ENCODE assay signal across 20 cellular contexts in genomic region chr19:8511573-8512101, GRCh38. TPM values are rescaled to one million over a fixed set of nuclear protein-coding genes. Genes with fewer than 3 reads are reported as not detected.
DNase-seq lines count a peak whose midpoint lies in the region; TF ChIP-seq lines count a peak whose summit lies in the region.
"Had no signal": no experiment of that assay in that cellular context is flagged by ENCODE, and none has a peak within 500 bp of the region (broad histone marks: within the 10 kb centered on the region; RNA-seq: fewer than 3 reads in every experiment).

No MANE protein-coding gene starts in this region.

- no peak for DNase-seq in GM12864 (ENCODE audit: low read depth)
- no peak for DNase-seq in HFFc6
- DNase-seq in endothelial cell (ENCODE audit: low spot score), result no peak
- no peak for DNase-seq in neuronal stem cell (ENCODE audit: low spot score)
- DNase-seq in NCI-H82 treated with DMSO at 0.1 percent for 48 hours (lab: John Stamatoyannopoulos, UW; ENCODE audit: unreplicated experiment), result no peak
- no peak for DNase-seq in GM19238 (ENCODE audit: insufficient read length, low spot score)
- DNase-seq in substantia nigra (lab: John Stamatoyannopoulos, UW), result no peak
- no peak for DNase-seq in stimulated activated CD4-positive, alpha-beta T cell treated with anti-CD3 and anti-CD28 coated beads, Interleukin-12 subunit alpha, Interleukin-12 subunit beta, amount 100 ng/mL, for 4 hours
- DNase-seq: amniotic stem cell, cerebellar nuclear complex, NCI-H1092 treated with DMSO at 0.1 percent for 48 hours, NCI-H2171 treated with DMSO at 0.1 percent for 48 hours, nephron progenitor cell, RPMI8226 had no signal

- H4K91ac ChIP-seq in neuronal stem cell (ENCODE audit: low read depth, low read length, poor library complexity), result no peak overlapping the region

- no peak overlapping the region for H3K4me3 ChIP-seq in GM12864 (ENCODE audit: low read depth, low read length)
- H3K4me3 ChIP-seq in neuronal stem cell (ENCODE audit: low read length in 2 of 2), result no peak overlapping the region
- H3K4me3 ChIP-seq: thoracic aorta had no signal

- peaks cover 2% of the 10 kb centered on the region; the same call in 1 of the 2 replicates for H3K27me3 Mint-ChIP-seq in HFFc6 (ENCODE audit: insufficient read depth)
- peaks cover 12% of the 10 kb centered on the region for H3K27me3 Mint-ChIP-seq in endothelial cell (ENCODE audit: unreplicated experiment)
- H3K27me3 Mint-ChIP-seq: activated CD8-positive, alpha-beta T cell treated with anti-CD3 and anti-CD28 coated beads for 36 hours; B cell had no signal

- H3K4ac ChIP-seq in neuronal stem cell (ENCODE audit: low read length), result no peak overlapping the region

- no CpG with 5 or more reads among the region's 45 CpGs for WGBS in neuronal stem cell (ENCODE audit: extremely low coverage in 2 of 2, insufficient read length in 2 of 2, insufficient replicate concordance in 1 of 2), 2 donors

- no peak overlapping the region for H2BK12ac ChIP-seq in neuronal stem cell (ENCODE audit: low read length)

- H3K9me3 Mint-ChIP-seq in HFFc6, result no peaks in the 10 kb centered on the region
- H3K9me3 Mint-ChIP-seq in endothelial cell (ENCODE audit: unreplicated experiment), result no peaks in the 10 kb centered on the region
- H3K9me3 Mint-ChIP-seq: activated CD8-positive, alpha-beta T cell treated with anti-CD3 and anti-CD28 coated beads for 36 hours; activated T-cell treated with anti-CD3 and anti-CD28 coated beads, Interleukin-2, amount 50 U/mL, for 72 hours; nephron progenitor cell had no signal

- peaks cover 0 to 3% (median 0%) of the 10 kb centered on the region in 3 experiments for H3K27me3 ChIP-seq in neuronal stem cell (ENCODE audit: control insufficient read depth in 3 of 3, insufficient read depth in 3 of 3, low read depth in 1 of 3, low read length in 3 of 3)

- H3K4me1 ChIP-seq in neuronal stem cell (ENCODE audit: control insufficient read depth in 2 of 2, insufficient read depth in 1 of 2, low read depth in 1 of 2, low read length in 2 of 2), result peaks cover 4 to 8% of the 10 kb centered on the region in 2 donors

- no peak overlapping the region for H3K27ac ChIP-seq in neuronal stem cell (replicated peaks; ENCODE audit: low read length)
- H3K27ac ChIP-seq in substantia nigra (ENCODE audit: low read depth, low read length, poor library complexity, severe bottlenecking), result no peak overlapping the region
- H3K27ac ChIP-seq: thoracic aorta, VCaP had no signal

- no peak overlapping the region for H3K27ac Mint-ChIP-seq in HFFc6
- no peak overlapping the region for H3K27ac Mint-ChIP-seq in endothelial cell (ENCODE audit: unreplicated experiment)
- H3K27ac Mint-ChIP-seq: activated T-cell treated with anti-CD3 and anti-CD28 coated beads, Interleukin-2, amount 50 U/mL, for 72 hours had no signal

- peak; percentile 17 for TF ChIP-seq CTCF in GM12864 (IDR thresholded peaks at IDR 0.05; ENCODE audit: low read depth, low read length, missing control alignments)
- TF ChIP-seq CTCF in HFFc6 (IDR thresholded peaks at IDR 0.05), result peak; percentile 53
- peak; percentile 45 for TF ChIP-seq CTCF in endothelial cell (IDR thresholded peaks at IDR 0.05; ENCODE audit: unreplicated experiment)

- H2BK15ac ChIP-seq in neuronal stem cell (ENCODE audit: low read length), result no peak overlapping the region

- H2BK120ac ChIP-seq in neuronal stem cell (ENCODE audit: low read depth, low read length), result no peak overlapping the region

- no peak overlapping the region for H3K23ac ChIP-seq in neuronal stem cell (ENCODE audit: low read depth, low read length, poor library complexity)

- peak overlapping the region; percentile 63 for H2AK5ac ChIP-seq in neuronal stem cell (ENCODE audit: low read depth, low read length)

- H4K8ac ChIP-seq in neuronal stem cell (ENCODE audit: low read depth, low read length), result no peak overlapping the region

- no peak overlapping the region for H3K4me3 Mint-ChIP-seq in HFFc6
- H3K4me3 Mint-ChIP-seq in endothelial cell (ENCODE audit: unreplicated experiment), result no peak overlapping the region

- H3K36me3 Mint-ChIP-seq in HFFc6 (ENCODE audit: low read depth) (peaks cover 5% of the 10 kb centered on the region), endothelial cell (ENCODE audit: low read depth, unreplicated experiment) (peaks cover 5% of the 10 kb centered on the region)

- no peak overlapping the region for H3K4me2 ChIP-seq in neuronal stem cell (ENCODE audit: insufficient read depth, low read length, poor library complexity, severe bottlenecking)

- peak overlapping the region; percentile 38 for H3K14ac ChIP-seq in neuronal stem cell (ENCODE audit: low read length)

- peak overlapping the region; percentile 28 for H3K18ac ChIP-seq in neuronal stem cell (ENCODE audit: low read length)

- peaks cover 11% of the 10 kb centered on the region for H3K4me1 Mint-ChIP-seq in HFFc6 (ENCODE audit: low read depth)
- peaks cover 2% of the 10 kb centered on the region for H3K4me1 Mint-ChIP-seq in endothelial cell (ENCODE audit: unreplicated experiment)

- H2AFZ ChIP-seq in neuronal stem cell (ENCODE audit: low read length), result no peak overlapping the region

- no peak overlapping the region for H3K9ac ChIP-seq in neuronal stem cell (ENCODE audit: low read depth, low read length, poor library complexity)

- H3K79me1 ChIP-seq in neuronal stem cell (ENCODE audit: low read depth, low read length), result peaks cover 10% of the 10 kb centered on the region

- peaks cover 5 to 23% of the 10 kb centered on the region in 2 donors for H3K36me3 ChIP-seq in neuronal stem cell (replicated peaks in 1 of 2; ENCODE audit: control insufficient read depth in 2 of 2, insufficient read depth in 2 of 2, low read length in 2 of 2)
- H3K36me3 ChIP-seq: thoracic aorta had no signal

- no peaks in the 10 kb centered on the region for H3K9me3 ChIP-seq in neuronal stem cell (replicated peaks in 1 of 2; ENCODE audit: control insufficient read depth in 2 of 2, insufficient read depth in 1 of 2, low read depth in 1 of 2, low read length in 2 of 2)
- H3K9me3 ChIP-seq: thoracic aorta had no signal

- H2BK5ac ChIP-seq in neuronal stem cell (ENCODE audit: low read length), result peak overlapping the region; percentile 4

RNA-seq across cellular contexts. Expression of gene ZNF414, which starts 2.3 kb away (rescaled TPM):
- total RNA-seq in HFFc6 (2021; fragmentation: NEBNext Ultra II Directional; extraction: Animal tissue kit (Norgen Biotek cat#: 25700)), result 10 to 100 TPM; 20.1 to 27.2 (median 25.5) TPM
- total RNA-seq in endothelial cell (ENCODE audit: unreplicated experiment), result 22.9 TPM
- 32.3 TPM for polyA plus RNA-seq in neuronal stem cell (2013, experiment 1 of 2)
- polyA plus RNA-seq in neuronal stem cell (2013, experiment 2 of 2), result 33.4 TPM

RNA-seq across cellular contexts. Expression of gene PRAM1, which starts 9.2 kb away (rescaled TPM):
- under 1 TPM in 2 of 6 experiments, not detected in 4; 0.21 TPM for total RNA-seq in HFFc6 (2021; fragmentation: NEBNext Ultra II Directional; extraction: Animal tissue kit (Norgen Biotek cat#: 25700))
- not detected for total RNA-seq in endothelial cell (ENCODE audit: unreplicated experiment)
- polyA plus RNA-seq in neuronal stem cell (2013, experiment 1 of 2), result 1.2 TPM
- polyA plus RNA-seq in neuronal stem cell (2013, experiment 2 of 2), result 1.2 TPM
- total RNA-seq: lung microvascular endothelial cell had no signal
